1 cellular context compared by ENCODE assay signal in genomic region chrX:132127748-132128147, GRCh38.
TF ChIP-seq lines count a peak whose summit lies in the region.

Gene FRMD7 (minus strand): TSS chrX:132128020. CDS start chrX:132127844, 176 bp downstream.

TF ChIP-seq in HepG2, 621 proteins besides CTCF, POLR2A, EP300 and RAD21 (continued from another document):
- TF ChIP-seq KDM5B (CRISPR knock-in tag; IDR thresholded peaks at IDR 0.05; ENCODE audit: borderline replicate concordance) (no peak), ZFP37 (CRISPR knock-in tag; IDR thresholded peaks at IDR 0.05; ENCODE audit: borderline replicate concordance) (no peak), SRF (IDR thresholded peaks at IDR 0.05; ENCODE audit: low read depth, low read length) (no peak), EEA1 (CRISPR knock-in tag; IDR thresholded peaks at IDR 0.05; ENCODE audit: borderline replicate concordance) (no peak), TGIF2 (CRISPR knock-in tag; IDR thresholded peaks at IDR 0.05) (no peak), ZKSCAN1 (IDR thresholded peaks at IDR 0.05; ENCODE audit: low read length) (no peak), CENPT (CRISPR knock-in tag; IDR thresholded peaks at IDR 0.05; ENCODE audit: low read depth) (no peak), USF2 (IDR thresholded peaks at IDR 0.05; ENCODE audit: low read depth, low read length) (no peak), USF2 (CRISPR knock-in tag; IDR thresholded peaks at IDR 0.05; ENCODE audit: borderline replicate concordance) (no peak), MAFK (conservative IDR thresholded peaks at IDR 0.05 in 1 of 2, IDR thresholded peaks at IDR 0.05 in 1 of 2; ENCODE audit: low read length in 2 of 2) (no peak), LBX2 (CRISPR knock-in tag; IDR thresholded peaks at IDR 0.05; ENCODE audit: borderline replicate concordance) (no peak), BCL3 (CRISPR knock-in tag; IDR thresholded peaks at IDR 0.05) (no peak), ZNF350 (CRISPR knock-in tag; IDR thresholded peaks at IDR 0.05; ENCODE audit: borderline replicate concordance, low read depth) (no peak), DMTF1 (CRISPR knock-in tag; IDR thresholded peaks at IDR 0.05) (no peak), ZNF552 (CRISPR knock-in tag; IDR thresholded peaks at IDR 0.05; ENCODE audit: borderline replicate concordance) (no peak), TAF15 (IDR thresholded peaks at IDR 0.05; ENCODE audit: low read depth, low read length, poor library complexity, severe bottlenecking) (no peak)
